ENCODE assay signal across 9 cellular contexts in genomic region chr1:231020139-231020601, GRCh38. TPM values are rescaled to one million over a fixed set of nuclear protein-coding genes. Genes with fewer than 3 reads are reported as not detected.
A peak's percentile ranks its signal among the peaks of the same experiment; 100 is the strongest.
DNase-seq lines count a peak whose midpoint lies in the region; ATAC-seq and TF ChIP-seq lines count a peak whose summit lies in the region.
"Had no signal": no experiment of that assay in that cellular context is flagged by ENCODE, and none has a peak within 500 bp of the region (broad histone marks: within the 10 kb centered on the region; RNA-seq: fewer than 3 reads in every experiment).

No MANE protein-coding gene starts in this region.

- peak overlapping the region; percentile 52 for H3K27ac Mint-ChIP-seq in activated CD4-positive, alpha-beta T cell treated with anti-CD3 and anti-CD28 coated beads for 36 hours
- no peak overlapping the region for H3K27ac Mint-ChIP-seq in stimulated activated effector memory CD8-positive, alpha-beta T cell treated with anti-CD3 and anti-CD28 coated beads, Interleukin-12 subunit alpha, Interleukin-12 subunit beta, amount 100 ng/mL, for 72 hours

- H3K9ac ChIP-seq in skeletal muscle satellite cell (ENCODE audit: low read depth, low read length), result peak overlapping the region; percentile 25

- CTCF ChIA-PET in activated CD4-positive, alpha-beta T cell treated with anti-CD3 and anti-CD28 coated beads for 36 hours (lab: Charles Lee), result no interaction called here
- CTCF ChIA-PET in Panc1 (lab: Charles Lee), result no interaction called here

- peak overlapping the region; percentile 59 for H3K4me2 ChIP-seq in skeletal muscle satellite cell (ENCODE audit: low read length)

- H3K4me1 ChIP-seq in Panc1 (ENCODE audit: control insufficient read depth, insufficient read depth, low read length), result no peaks in the 10 kb centered on the region
- H3K4me1 ChIP-seq in skeletal muscle satellite cell (ENCODE audit: control insufficient read depth, insufficient read depth, low read length), result peaks cover 31% of the 10 kb centered on the region

- H3K27me3 Mint-ChIP-seq in activated CD4-positive, alpha-beta T cell treated with anti-CD3 and anti-CD28 coated beads for 36 hours, result no peaks in the 10 kb centered on the region

- no peaks in the 10 kb centered on the region for H3K9me3 Mint-ChIP-seq in activated CD4-positive, alpha-beta T cell treated with anti-CD3 and anti-CD28 coated beads for 36 hours (ENCODE audit: low read depth)
- H3K9me3 Mint-ChIP-seq in stimulated activated effector memory CD8-positive, alpha-beta T cell treated with anti-CD3 and anti-CD28 coated beads, Interleukin-12 subunit alpha, Interleukin-12 subunit beta, amount 100 ng/mL, for 72 hours, result no peaks in the 10 kb centered on the region

- POLR2A ChIA-PET in activated CD4-positive, alpha-beta T cell treated with anti-CD3 and anti-CD28 coated beads for 36 hours (lab: Charles Lee), result no interaction called here
- POLR2A ChIA-PET in Panc1 (lab: Charles Lee), result no interaction called here

- no peak overlapping the region for H3K4me3 ChIP-seq in Panc1 (ENCODE audit: low read depth in 2 of 2, low read length in 2 of 2)
- H3K4me3 ChIP-seq in skeletal muscle satellite cell (ENCODE audit: low read length), result peak overlapping the region; percentile 26

- H3K4me1 Mint-ChIP-seq in activated CD4-positive, alpha-beta T cell treated with anti-CD3 and anti-CD28 coated beads for 36 hours, result peaks cover 17% of the 10 kb centered on the region
- no peaks in the 10 kb centered on the region for H3K4me1 Mint-ChIP-seq in stimulated activated effector memory CD8-positive, alpha-beta T cell treated with anti-CD3 and anti-CD28 coated beads, Interleukin-12 subunit alpha, Interleukin-12 subunit beta, amount 100 ng/mL, for 72 hours

- peak overlapping the region; percentile 50 for H3K4me3 Mint-ChIP-seq in activated CD4-positive, alpha-beta T cell treated with anti-CD3 and anti-CD28 coated beads for 36 hours
- H3K4me3 Mint-ChIP-seq in stimulated activated effector memory CD8-positive, alpha-beta T cell treated with anti-CD3 and anti-CD28 coated beads, Interleukin-12 subunit alpha, Interleukin-12 subunit beta, amount 100 ng/mL, for 72 hours, result no peak overlapping the region

- no peaks in the 10 kb centered on the region for H3K9me3 ChIP-seq in Panc1 (ENCODE audit: control insufficient read depth, insufficient read depth, low read depth, low read length)
- no peaks in the 10 kb centered on the region for H3K9me3 ChIP-seq in skeletal muscle satellite cell (replicated peaks; ENCODE audit: low read length)

- peak; percentile 52 for DNase-seq in activated CD4-positive, alpha-beta T cell treated with anti-CD3 and anti-CD28 coated beads for 36 hours
- no peak for DNase-seq in activated CD4-positive, alpha-beta T cell treated with anti-CD3 and anti-CD28 coated beads, Interleukin-2, amount 50 U/mL, for 48 hours
- DNase-seq in Panc1 (ENCODE audit: low read depth, low spot score), result no peak
- no peak for DNase-seq in T-helper 9 cell
- no peak for DNase-seq in stimulated activated effector memory CD8-positive, alpha-beta T cell treated with anti-CD3 and anti-CD28 coated beads, Interleukin-12 subunit alpha, Interleukin-12 subunit beta, amount 100 ng/mL, for 72 hours (ENCODE audit: low spot score in 2 of 2)
- DNase-seq in NCI-H82 (lab: John Stamatoyannopoulos, UW), result no peak
- DNase-seq: activated CD8-positive, alpha-beta memory T cell treated with anti-CD3 and anti-CD28 coated beads, Interleukin-2, amount 50 U/mL, for 48 hours had no signal

- peak; percentile 86 for ATAC-seq in activated CD4-positive, alpha-beta T cell treated with anti-CD3 and anti-CD28 coated beads for 36 hours
- ATAC-seq in Panc1, result peak; percentile 48
- ATAC-seq in esophagus mucosa, result peak; percentile 88
- no peak for ATAC-seq in stimulated activated effector memory CD8-positive, alpha-beta T cell treated with anti-CD3 and anti-CD28 coated beads, Interleukin-12 subunit alpha, Interleukin-12 subunit beta, amount 100 ng/mL, for 72 hours

- peaks cover 5% of the 10 kb centered on the region for H3K36me3 Mint-ChIP-seq in activated CD4-positive, alpha-beta T cell treated with anti-CD3 and anti-CD28 coated beads for 36 hours (ENCODE audit: low read depth)
- peaks cover under 1% of the 10 kb centered on the region for H3K36me3 Mint-ChIP-seq in stimulated activated effector memory CD8-positive, alpha-beta T cell treated with anti-CD3 and anti-CD28 coated beads, Interleukin-12 subunit alpha, Interleukin-12 subunit beta, amount 100 ng/mL, for 72 hours

- no TSS peak for BruUV-seq in Panc1 (replicated peaks; lab: Mats Ljungman, UMichigan)

- H3K36me3 ChIP-seq in Panc1 (ENCODE audit: control insufficient read depth, insufficient read depth, low read length) (no peaks in the 10 kb centered on the region), skeletal muscle satellite cell (ENCODE audit: insufficient read depth, low read length) (no peaks in the 10 kb centered on the region)

- no peak overlapping the region for H3K27ac ChIP-seq in Panc1 (ENCODE audit: low read length)

- intact Hi-C loops in activated CD4-positive, alpha-beta T cell treated with anti-CD3 and anti-CD28 coated beads for 36 hours (cut with DNase I, micrococcal nuclease), result no loop called here
- intact Hi-C loops in Panc1 (cut with micrococcal nuclease; ENCODE audit: unreplicated experiment), result no loop called here

- H3K27me3 ChIP-seq in Panc1 (ENCODE audit: control insufficient read depth, insufficient read depth, low read length), result no peaks in the 10 kb centered on the region
- no peaks in the 10 kb centered on the region for H3K27me3 ChIP-seq in skeletal muscle satellite cell (ENCODE audit: control insufficient read depth, insufficient read depth, low read length)

- in situ Hi-C loops in Panc1 (cut with HindIII; ENCODE audit: low pct_unique_long_range_greater_than_20kb, low sequenced_read_pairs), result no loop called here

- TF ChIP-seq CTCF in Panc1 (IDR thresholded peaks at IDR 0.05), result no peak

RNA-seq across cellular contexts. Expression of gene FAM89A, which starts 19.9 kb away (rescaled TPM):
- 10 to 100 TPM; 14.5 to 14.9 TPM for total RNA-seq in activated CD4-positive, alpha-beta T cell treated with anti-CD3 and anti-CD28 coated beads for 36 hours
- total RNA-seq in Panc1 (2021; ENCODE audit: unreplicated experiment), result 2.2 TPM
- polyA plus RNA-seq in Panc1 (2012; ENCODE audit: insufficient read length), result 1.0 TPM
- total RNA-seq in esophagus mucosa, result 12.4 TPM
- 4.1 and 7.6 TPM in 2 replicates for total RNA-seq in skeletal muscle satellite cell (2012; rRNA removed)

RNA-seq across cellular contexts. Expression of gene ARV1, which starts 41.3 kb away (rescaled TPM):
- total RNA-seq in activated CD4-positive, alpha-beta T cell treated with anti-CD3 and anti-CD28 coated beads for 36 hours, result 10 to 100 TPM; 16.2 to 16.9 TPM
- total RNA-seq in Panc1 (2021; ENCODE audit: unreplicated experiment) (25.9 TPM), esophagus mucosa (17.3 TPM)
- polyA plus RNA-seq in Panc1 (2012; ENCODE audit: insufficient read length), result 26.1 TPM
- 16.7 and 18.1 TPM in 2 replicates for total RNA-seq in skeletal muscle satellite cell (2012; rRNA removed)

RNA-seq across cellular contexts. Expression of gene TTC13, which starts 41.5 kb away (rescaled TPM):
- 10 to 100 TPM; 13.6 to 16.2 TPM for total RNA-seq in activated CD4-positive, alpha-beta T cell treated with anti-CD3 and anti-CD28 coated beads for 36 hours
- total RNA-seq in Panc1 (2021; ENCODE audit: unreplicated experiment) (19.0 TPM), esophagus mucosa (6.6 TPM)
- 8.0 TPM for polyA plus RNA-seq in Panc1 (2012; ENCODE audit: insufficient read length)
- total RNA-seq in skeletal muscle satellite cell (2012; rRNA removed), result 7.1 and 9.8 TPM in 2 replicates
